6 cellular contexts compared by ENCODE assay signal in the genomic region with DNA sequence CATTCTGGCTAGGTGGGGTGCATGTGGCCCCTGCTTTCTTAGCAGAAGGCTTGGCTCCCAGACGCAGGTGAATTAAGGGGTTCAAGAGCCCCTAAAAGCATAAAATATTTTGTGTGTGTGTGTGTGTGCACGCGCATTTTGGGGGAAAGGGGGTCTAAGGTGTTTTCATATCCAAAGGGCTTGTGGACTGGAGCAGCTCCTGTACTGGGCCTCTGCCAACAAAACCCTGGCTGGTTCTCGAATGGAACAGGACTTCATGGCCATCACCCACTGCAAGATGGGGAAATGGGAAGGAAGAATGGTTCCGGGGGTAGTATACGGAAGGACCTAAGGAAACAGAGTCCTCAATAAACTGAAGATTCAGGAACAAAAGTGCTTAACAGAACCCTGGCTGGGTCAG. TPM values are rescaled to one million over a fixed set of nuclear protein-coding genes. Genes with fewer than 3 reads are reported as not detected.
DNase-seq lines count a peak whose midpoint lies in the region; ATAC-seq and TF ChIP-seq lines count a peak whose summit lies in the region.

No MANE protein-coding gene starts in this region.

- no peak for ATAC-seq in HG03135 (IDR thresholded peaks at IDR 0.05; ENCODE audit: unreplicated experiment)
- no peak for ATAC-seq in GM21723 (IDR thresholded peaks at IDR 0.05; ENCODE audit: unreplicated experiment)

- peak overlapping the region; percentile 14; the same call in 1 of the 2 replicates for H2AFZ ChIP-seq in GM23248

- no peak for TF ChIP-seq CTCF in ovary (IDR thresholded peaks at IDR 0.05)

- WGBS in GM23248 (ENCODE audit: low coverage in 1 of 2, low lambda C conversion rate in 2 of 2, missing lambda C conversion rate in 2 of 2), 2 experiments, result 40 to 42% methylated on average over 6 of the region's 6 CpGs
- 33 to 44% (median 35%) methylated on average over 6 of the region's 6 CpGs for WGBS in ovary, 3 donors

- H3K4me3 ChIP-seq in GM23248 (no peak overlapping the region), adipocyte (ENCODE audit: low read length) (no peak overlapping the region), ovary (no peak overlapping the region)

- H3K79me2 ChIP-seq in GM23248 (ENCODE audit: insufficient read depth), result peaks cover 18% of the 10 kb centered on the region

- H3K27ac ChIP-seq in GM23248, result no peak overlapping the region
- H3K27ac ChIP-seq in ovary, result peak overlapping the region in 1 of 2 donors; percentile 95

- intact Hi-C loops in ovary (cut with DNase I), result loop anchor here in 1 of 4 donors (2.0 to 5.0 kb wide), 2 partner anchors 41 to 188 kb away; no protein-coding TSS in a partner anchor

- H3K4me2 ChIP-seq in GM23248 (ENCODE audit: unreplicated experiment), result no peak overlapping the region

- peaks cover 35% of the 10 kb centered on the region for H3F3A ChIP-seq in GM23248 (ENCODE audit: insufficient read depth)

- H3K36me3 ChIP-seq in GM23248 (ENCODE audit: low read depth), result no peaks in the 10 kb centered on the region
- H3K36me3 ChIP-seq in adipocyte (ENCODE audit: control insufficient read depth, insufficient read depth, low read length, severe bottlenecking), result no peaks in the 10 kb centered on the region
- H3K36me3 ChIP-seq in ovary, result no peaks in the 10 kb centered on the region

- peaks cover 29% of the 10 kb centered on the region for H3K4me1 ChIP-seq in GM23248 (ENCODE audit: insufficient read depth)
- peaks cover 30% of the 10 kb centered on the region for H3K4me1 ChIP-seq in adipocyte (ENCODE audit: control insufficient read depth, insufficient read depth, low read length)
- peaks cover 15% of the 10 kb centered on the region for H3K4me1 ChIP-seq in ovary (ENCODE audit: insufficient read depth)

- in situ Hi-C loops in GM23248 (cut with MboI), result no loop called here

- DNase-seq in GM23248 (no peak), adipocyte (ENCODE audit: low read depth) (no peak), ovary (peak in 3 of 5 donors; percentile 44 to 66 (median 56)), cerebellum (ENCODE audit: low spot score) (no peak)

- H3K9ac ChIP-seq in GM23248 (0 out of 2 replicates have a peak overlapping the region, but pooled peaks have one; percentile 91), adipocyte (ENCODE audit: low read length) (peak overlapping the region; percentile 80)

- no peaks in the 10 kb centered on the region for H4K20me1 ChIP-seq in GM23248 (ENCODE audit: insufficient read depth)

- no peaks in the 10 kb centered on the region for H3K9me3 ChIP-seq in GM23248 (ENCODE audit: low read depth)
- H3K9me3 ChIP-seq in adipocyte (ENCODE audit: control insufficient read depth, low read length), result no peaks in the 10 kb centered on the region
- H3K9me3 ChIP-seq in ovary, result no peaks in the 10 kb centered on the region

- no peak for TF ChIP-seq EP300 in ovary (IDR thresholded peaks at IDR 0.05)

- no peaks in the 10 kb centered on the region for H3K9me2 ChIP-seq in GM23248 (ENCODE audit: insufficient read depth)

- TF ChIP-seq POLR2A in ovary (IDR thresholded peaks at IDR 0.05), result no peak

- H3K27me3 ChIP-seq in GM23248 (replicated peaks; ENCODE audit: insufficient read depth) (no peaks in the 10 kb centered on the region), adipocyte (replicated peaks; ENCODE audit: control insufficient read depth, insufficient read depth, low read length) (no peaks in the 10 kb centered on the region), ovary (no peaks in the 10 kb centered on the region)

RNA-seq across cellular contexts. Expression of gene ATN1, which starts 3.9 kb away (rescaled TPM):
- 6.5 and 8.7 TPM in 2 replicates for total RNA-seq in GM23248 (2014; rRNA removed; shearing (Covaris generic))
- 13.3 and 14.7 TPM in 2 replicates for polyA plus RNA-seq in GM23248 (2016; fragmentation: Nextera tagmentation; extraction: Ambion mirVana)
- 100 to 1,000 TPM in 5 of 7 donors, 10 to 100 TPM in 2; 73.9 to 324 (median 206) TPM for total RNA-seq in ovary
- 100 to 1,000 TPM in 1 of 2 donors, 10 to 100 TPM in 1; 41.6 to 179 TPM for polyA plus RNA-seq in ovary
- 16.2 TPM for total RNA-seq in cerebellum

RNA-seq across cellular contexts. Expression of gene ENO2, which starts 9.5 kb away (rescaled TPM):
- 10.1 and 16.3 TPM in 2 replicates for total RNA-seq in GM23248 (2014; rRNA removed; shearing (Covaris generic))
- polyA plus RNA-seq in GM23248 (2016; fragmentation: Nextera tagmentation; extraction: Ambion mirVana) (32.8 and 34.2 TPM in 2 replicates), ovary (10 to 100 TPM in 1 of 2 donors, 1 to 10 TPM in 1; 5.0 to 19.4 TPM)
- total RNA-seq in ovary (10 to 100 TPM in 5 of 7 donors, 1 to 10 TPM in 2; 8.3 to 22.3 (median 11.5) TPM), cerebellum (95.4 TPM)

RNA-seq across cellular contexts. Expression of gene LRRC23, which starts 19.2 kb away (rescaled TPM):
- 4.3 and 4.6 TPM in 2 replicates for total RNA-seq in GM23248 (2014; rRNA removed; shearing (Covaris generic))
- polyA plus RNA-seq in GM23248 (2016; fragmentation: Nextera tagmentation; extraction: Ambion mirVana), result 4.5 and 6.2 TPM in 2 replicates
- 10 to 100 TPM; 13.9 to 67.6 (median 16.7) TPM for total RNA-seq in ovary
- polyA plus RNA-seq in ovary, result 10 to 100 TPM; 11.2 to 16.5 TPM
- 12.8 TPM for total RNA-seq in cerebellum

RNA-seq across cellular contexts. Expression of gene RNU7-1, which starts 19.8 kb away (rescaled TPM):
- not detected in 2 replicates for total RNA-seq in GM23248 (2014; rRNA removed; shearing (Covaris generic))
- polyA plus RNA-seq in GM23248 (2016; fragmentation: Nextera tagmentation; extraction: Ambion mirVana), result not detected in 2 replicates
- total RNA-seq in ovary, result not detected
- polyA plus RNA-seq in ovary, result not detected
- not detected for total RNA-seq in cerebellum

RNA-seq across cellular contexts. Expression of gene C12orf57, which starts 20.0 kb away (rescaled TPM):
- 261 and 264 TPM in 2 replicates for total RNA-seq in GM23248 (2014; rRNA removed; shearing (Covaris generic))
- polyA plus RNA-seq in GM23248 (2016; fragmentation: Nextera tagmentation; extraction: Ambion mirVana) (247 and 257 TPM in 2 replicates), ovary (1,000 to 10,000 TPM in 1 of 2 donors, 10 to 100 TPM in 1; 40.3 to 1,266 TPM)
- total RNA-seq in ovary (1,000 to 10,000 TPM in 1 of 7 donors, 100 to 1,000 TPM in 6; 457 to 1,838 (median 633) TPM), cerebellum (131 TPM)

Comparison
In these comparisons a context has a peak if more than half of its experiments do, and no peak if none do; other contexts are left out.
1. DNase-seq: peak in ovary (3 of 5); none in GM23248 (single experiment), adipocyte (single experiment) and cerebellum (single experiment).